Comparison of ENCODE assay signal across 1 cellular context in the genomic region with DNA sequence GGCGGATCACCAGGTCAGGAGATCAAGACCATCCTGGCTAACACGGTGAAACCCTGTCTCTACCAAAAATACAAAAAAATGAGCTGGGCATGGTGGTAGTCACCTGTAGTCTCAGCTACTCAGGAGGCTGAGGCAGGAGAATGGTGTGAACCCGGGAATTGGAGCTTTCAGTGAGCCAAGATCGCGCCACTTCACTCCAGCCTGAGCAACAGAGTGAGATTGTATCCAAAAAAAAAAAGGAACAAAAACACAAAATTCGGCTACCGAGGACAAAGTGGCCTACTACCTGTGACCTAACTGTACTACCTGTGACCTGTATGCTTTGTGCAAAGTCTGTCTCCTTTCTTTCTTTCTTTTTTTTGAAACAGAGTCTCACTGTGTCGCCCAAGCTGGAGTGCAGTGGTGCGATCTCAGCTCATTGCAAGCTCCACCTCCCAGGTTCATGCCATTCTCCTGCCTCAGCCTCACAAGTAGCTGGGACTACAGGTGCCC.
A peak's percentile ranks its signal among the peaks of the same experiment; 100 is the strongest.
TF ChIP-seq lines count a peak whose summit lies in the region.

No MANE protein-coding gene starts in this region.

TF ChIP-seq in HEK293, 187 proteins besides CTCF, POLR2A, EP300 and RAD21:
- TF ChIP-seq, protein P1, sequence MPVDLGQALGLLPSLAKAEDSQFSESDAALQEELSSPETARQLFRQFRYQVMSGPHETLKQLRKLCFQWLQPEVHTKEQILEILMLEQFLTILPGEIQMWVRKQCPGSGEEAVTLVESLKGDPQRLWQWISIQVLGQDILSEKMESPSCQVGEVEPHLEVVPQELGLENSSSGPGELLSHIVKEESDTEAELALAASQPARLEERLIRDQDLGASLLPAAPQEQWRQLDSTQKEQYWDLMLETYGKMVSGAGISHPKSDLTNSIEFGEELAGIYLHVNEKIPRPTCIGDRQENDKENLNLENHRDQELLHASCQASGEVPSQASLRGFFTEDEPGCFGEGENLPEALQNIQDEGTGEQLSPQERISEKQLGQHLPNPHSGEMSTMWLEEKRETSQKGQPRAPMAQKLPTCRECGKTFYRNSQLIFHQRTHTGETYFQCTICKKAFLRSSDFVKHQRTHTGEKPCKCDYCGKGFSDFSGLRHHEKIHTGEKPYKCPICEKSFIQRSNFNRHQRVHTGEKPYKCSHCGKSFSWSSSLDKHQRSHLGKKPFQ (tag by site-specific recombination; IDR thresholded peaks at IDR 0.05) = peak; percentile 95
- peak; percentile 89 for TF ChIP-seq PRDM10 (tag by site-specific recombination; IDR thresholded peaks at IDR 0.05)
- peak; percentile 34; the same call in 1 of the 2 replicates for TF ChIP-seq SCRT1 (tag by site-specific recombination; IDR thresholded peaks at IDR 0.05; ENCODE audit: borderline replicate concordance)
